Comparison of ENCODE assay signal across 13 cellular contexts in the genomic region with DNA sequence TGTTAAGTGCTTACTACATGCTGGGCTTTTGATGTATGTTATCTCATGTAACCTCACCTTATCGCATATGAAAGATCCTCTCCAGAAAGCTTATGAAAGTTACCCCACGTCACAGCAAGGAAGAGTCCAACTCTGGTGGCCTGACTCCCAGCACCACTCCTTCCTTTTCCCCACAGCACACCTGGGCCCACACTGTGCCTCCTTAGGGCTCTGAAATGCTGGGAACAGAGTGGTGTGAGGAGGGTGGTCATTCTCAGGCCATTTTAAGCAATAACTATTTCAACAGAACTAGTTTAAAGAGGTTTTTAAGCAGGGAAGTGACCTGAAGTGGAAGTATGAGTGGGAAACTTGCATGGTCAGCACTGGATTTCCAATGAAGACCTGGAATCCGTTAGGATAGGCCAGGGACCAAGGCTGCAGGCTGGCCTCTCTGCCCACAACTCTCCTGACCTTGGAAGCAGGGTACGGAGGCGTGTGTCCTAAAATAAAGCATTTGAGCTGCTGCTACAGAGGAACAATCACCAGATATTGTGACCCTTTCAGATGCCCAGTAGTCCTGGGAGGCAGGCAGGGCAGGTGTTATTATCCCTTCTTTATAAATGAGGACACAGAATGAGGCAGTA.
DNase-seq lines count a peak whose midpoint lies in the region; ATAC-seq and TF ChIP-seq lines count a peak whose summit lies in the region.
"Had no signal": no experiment of that assay in that cellular context is flagged by ENCODE, and none has a peak within 500 bp of the region (broad histone marks: within the 10 kb centered on the region; RNA-seq: fewer than 3 reads in every experiment).

No MANE protein-coding gene starts in this region.

- no peak overlapping the region for H3K9ac ChIP-seq in neural progenitor cell

- peaks cover 11% of the 10 kb centered on the region for H3K36me3 Mint-ChIP-seq in neural progenitor cell
- no peaks in the 10 kb centered on the region for H3K36me3 Mint-ChIP-seq in Caco-2 (ENCODE audit: insufficient read depth, unreplicated experiment)
- peaks cover 5% of the 10 kb centered on the region for H3K36me3 Mint-ChIP-seq in glutamatergic neuron (ENCODE audit: unreplicated experiment)

- no peaks in the 10 kb centered on the region for H3K27me3 ChIP-seq in right cardiac atrium (ENCODE audit: control insufficient read depth, insufficient read depth)
- H3K27me3 ChIP-seq in left lung = peaks cover 0 to 26% of the 10 kb centered on the region in 2 donors
- H3K27me3 ChIP-seq in neural progenitor cell = no peaks in the 10 kb centered on the region
- no peaks in the 10 kb centered on the region for H3K27me3 ChIP-seq in Caco-2 (replicated peaks; ENCODE audit: control insufficient read depth, insufficient read depth, low read length)
- H3K27me3 ChIP-seq: BE2C had no signal

- H3K27me3 Mint-ChIP-seq in neural progenitor cell (ENCODE audit: insufficient read depth, low read depth) (no peaks in the 10 kb centered on the region), Caco-2 (ENCODE audit: insufficient read depth, unreplicated experiment) (no peaks in the 10 kb centered on the region), glutamatergic neuron (ENCODE audit: unreplicated experiment) (peaks cover 4% of the 10 kb centered on the region)
- H3K27me3 Mint-ChIP-seq: CD4-positive, CD25-positive, alpha-beta regulatory T cell; CD8-positive, alpha-beta memory T cell had no signal

- CTCF ChIA-PET in Caco-2 (lab: Charles Lee) = no interaction called here

- DNase-seq in left ventricle myocardium superior (no peak), right cardiac atrium (no peak), left lung (no peak), neural progenitor cell (ENCODE audit: low spot score) (no peak), Caco-2 (no peak), glutamatergic neuron (no peak)
- DNase-seq: ACHN; BE2C; C1 segment of cervical spinal cord; CD4-positive, CD25-positive, alpha-beta regulatory T cell; CD8-positive, alpha-beta memory T cell; COR-L47; H9 had no signal

- peak overlapping the region; percentile 23 for H3K27ac Mint-ChIP-seq in neural progenitor cell
- H3K27ac Mint-ChIP-seq in Caco-2 (ENCODE audit: unreplicated experiment) = no peak overlapping the region
- H3K27ac Mint-ChIP-seq in glutamatergic neuron (ENCODE audit: unreplicated experiment) = no peak overlapping the region
- H3K27ac Mint-ChIP-seq: CD4-positive, CD25-positive, alpha-beta regulatory T cell; H9 had no signal

- 82% methylated on average over 5 of the region's 5 CpGs for WGBS in right cardiac atrium

- no peak overlapping the region for H3K4me3 Mint-ChIP-seq in neural progenitor cell
- no peak overlapping the region for H3K4me3 Mint-ChIP-seq in Caco-2 (ENCODE audit: unreplicated experiment)
- no peak overlapping the region for H3K4me3 Mint-ChIP-seq in glutamatergic neuron (ENCODE audit: unreplicated experiment)
- H3K4me3 Mint-ChIP-seq: CD4-positive, CD25-positive, alpha-beta regulatory T cell; CD8-positive, alpha-beta memory T cell; H9 had no signal

- H3K9me3 ChIP-seq in right cardiac atrium (ENCODE audit: control insufficient read depth, low read length) (no peaks in the 10 kb centered on the region), left lung (no peaks in the 10 kb centered on the region), neural progenitor cell (ENCODE audit: low read depth) (no peaks in the 10 kb centered on the region), Caco-2 (no peaks in the 10 kb centered on the region)
- H3K9me3 ChIP-seq: BE2C had no signal

- no peak overlapping the region for H3K27ac ChIP-seq in right cardiac atrium (ENCODE audit: low read length)
- no peak overlapping the region for H3K27ac ChIP-seq in left lung
- H3K27ac ChIP-seq in neural progenitor cell = no peak overlapping the region

- H3F3A ChIP-seq in neural progenitor cell (ENCODE audit: low read depth) = peaks cover 32% of the 10 kb centered on the region

- no peak overlapping the region for H2AFZ ChIP-seq in neural progenitor cell (replicated peaks)

- no peak overlapping the region for H3K4me3 ChIP-seq in right cardiac atrium (ENCODE audit: low read length)
- H3K4me3 ChIP-seq in left lung = no peak overlapping the region
- no peak overlapping the region for H3K4me3 ChIP-seq in neural progenitor cell
- H3K4me3 ChIP-seq in Caco-2 (ENCODE audit: low read depth, low read length) = no peak overlapping the region

- POLR2A ChIA-PET in Caco-2 (lab: Charles Lee) = no interaction called here

- H3K4me1 ChIP-seq in right cardiac atrium (ENCODE audit: control insufficient read depth, insufficient read depth, low read length) (no peaks in the 10 kb centered on the region), left lung (no peaks in the 10 kb centered on the region), neural progenitor cell (peaks cover 36% of the 10 kb centered on the region), Caco-2 (peaks cover 26% of the 10 kb centered on the region)
- H3K4me1 ChIP-seq: BE2C had no signal

- peaks cover 31% of the 10 kb centered on the region for H4K20me1 ChIP-seq in neural progenitor cell (ENCODE audit: low read depth)

- BruUV-seq in Caco-2 (replicated peaks; lab: Mats Ljungman, UMichigan) = no TSS peak

- H3K4me2 ChIP-seq in neural progenitor cell = no peak overlapping the region

- H3K9me3 Mint-ChIP-seq in neural progenitor cell (no peaks in the 10 kb centered on the region), Caco-2 (ENCODE audit: unreplicated experiment) (no peaks in the 10 kb centered on the region), glutamatergic neuron (ENCODE audit: unreplicated experiment) (peaks cover 2% of the 10 kb centered on the region)
- H3K9me3 Mint-ChIP-seq: CD4-positive, CD25-positive, alpha-beta regulatory T cell; CD8-positive, alpha-beta memory T cell; H9 had no signal

- no peaks in the 10 kb centered on the region for H3K79me2 ChIP-seq in neural progenitor cell (ENCODE audit: low read depth)

- H3K4me1 Mint-ChIP-seq in neural progenitor cell = peaks cover 54% of the 10 kb centered on the region
- H3K4me1 Mint-ChIP-seq in Caco-2 (ENCODE audit: low read depth, unreplicated experiment) = peaks cover 18% of the 10 kb centered on the region
- no peaks in the 10 kb centered on the region for H3K4me1 Mint-ChIP-seq in glutamatergic neuron (ENCODE audit: low read depth, unreplicated experiment)
- H3K4me1 Mint-ChIP-seq: CD8-positive, alpha-beta memory T cell; H9 had no signal

- TF ChIP-seq CTCF in left lung (IDR thresholded peaks at IDR 0.05) = no peak
- no peak for TF ChIP-seq CTCF in neural progenitor cell (IDR thresholded peaks at IDR 0.05)
- no peak for TF ChIP-seq CTCF in Caco-2 (IDR thresholded peaks at IDR 0.05; ENCODE audit: insufficient read depth in 1 of 2, low read depth in 1 of 2, low read length in 1 of 2, severe bottlenecking in 1 of 2, unreplicated experiment in 1 of 2)
- TF ChIP-seq CTCF in glutamatergic neuron (IDR thresholded peaks at IDR 0.05; ENCODE audit: partially characterized antibody, unreplicated experiment) = no peak

- peak; percentile 51 for ATAC-seq in left ventricle myocardium superior
- ATAC-seq in right cardiac atrium = no peak
- ATAC-seq in left lung = peak; percentile 70

- intact Hi-C loops in left ventricle myocardium superior (cut with micrococcal nuclease) = no loop called here
- intact Hi-C loops in right cardiac atrium (cut with DNase I) = no loop called here
- intact Hi-C loops in left lung (cut with DNase I) = no loop called here
- intact Hi-C loops in Caco-2 (cut with micrococcal nuclease; ENCODE audit: unreplicated experiment) = no loop called here

- H3K36me3 ChIP-seq in left lung (peaks cover 0 to 17% of the 10 kb centered on the region in 2 donors), neural progenitor cell (peaks cover 5% of the 10 kb centered on the region), Caco-2 (ENCODE audit: control insufficient read depth, insufficient read depth, low read length) (no peaks in the 10 kb centered on the region)
- H3K36me3 ChIP-seq: BE2C had no signal

Comparison
In these comparisons a context has a peak if more than half of its experiments do, and no peak if none do; other contexts are left out.
1. ATAC-seq: peak in left ventricle myocardium superior (single experiment) and left lung (single experiment); none in right cardiac atrium (0 of 2).